1 cellular context compared by ENCODE assay signal in the genomic region with DNA sequence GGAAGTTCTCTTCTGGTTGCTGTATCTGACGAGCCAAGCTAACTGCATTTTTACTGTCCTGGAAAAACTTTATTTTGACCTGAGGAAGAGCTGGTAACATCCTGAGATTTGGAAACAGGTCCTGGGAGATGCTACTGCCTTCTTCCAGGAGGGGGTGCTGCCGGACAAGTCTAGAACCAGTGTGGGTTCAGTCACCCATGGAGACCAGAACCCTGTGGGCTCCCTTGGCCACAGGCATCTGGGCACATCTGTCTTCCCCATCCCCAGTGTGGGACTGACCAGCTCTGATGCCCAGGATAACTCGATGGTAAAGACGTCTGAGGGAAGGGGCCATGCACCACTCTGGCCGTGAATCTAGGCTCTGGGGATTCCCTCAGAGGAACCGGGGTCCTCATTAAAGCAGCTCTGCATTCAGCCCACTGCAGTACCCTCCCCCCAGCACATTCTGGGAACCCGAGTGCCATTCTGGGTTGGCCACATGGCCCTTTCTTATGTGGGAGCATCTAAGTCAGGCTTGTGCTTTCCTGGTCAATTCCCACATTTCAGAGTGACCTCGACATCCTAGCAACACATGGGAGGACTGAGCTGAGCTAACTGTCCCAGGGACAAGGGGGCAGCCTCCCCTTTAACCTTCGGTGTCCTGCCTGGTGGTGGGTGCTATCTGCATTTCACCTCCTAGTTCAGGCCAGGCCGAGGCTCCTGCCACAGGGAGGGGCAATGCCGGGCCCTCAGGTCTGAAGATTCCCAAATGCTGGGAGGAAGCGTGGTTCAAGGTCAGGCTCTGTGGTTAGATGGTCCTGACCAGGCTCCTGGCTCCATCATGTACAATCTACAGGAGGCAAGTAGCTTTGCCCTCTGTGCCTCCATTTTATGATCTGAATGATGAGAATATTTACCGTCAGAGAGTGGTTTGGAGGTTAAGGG.
TF ChIP-seq lines count a peak whose summit lies in the region.

No MANE protein-coding gene starts in this region.

TF ChIP-seq in IMR-90, 13 proteins besides CTCF, POLR2A, EP300 and RAD21:
- TF ChIP-seq BHLHE40 (IDR thresholded peaks at IDR 0.05; ENCODE audit: low read depth, low read length) (no peak), SMC3 (IDR thresholded peaks at IDR 0.05; ENCODE audit: low read depth, low read length) (peak; percentile 79)
